Comparison of ENCODE assay signal across 8 cellular contexts in the genomic region with DNA sequence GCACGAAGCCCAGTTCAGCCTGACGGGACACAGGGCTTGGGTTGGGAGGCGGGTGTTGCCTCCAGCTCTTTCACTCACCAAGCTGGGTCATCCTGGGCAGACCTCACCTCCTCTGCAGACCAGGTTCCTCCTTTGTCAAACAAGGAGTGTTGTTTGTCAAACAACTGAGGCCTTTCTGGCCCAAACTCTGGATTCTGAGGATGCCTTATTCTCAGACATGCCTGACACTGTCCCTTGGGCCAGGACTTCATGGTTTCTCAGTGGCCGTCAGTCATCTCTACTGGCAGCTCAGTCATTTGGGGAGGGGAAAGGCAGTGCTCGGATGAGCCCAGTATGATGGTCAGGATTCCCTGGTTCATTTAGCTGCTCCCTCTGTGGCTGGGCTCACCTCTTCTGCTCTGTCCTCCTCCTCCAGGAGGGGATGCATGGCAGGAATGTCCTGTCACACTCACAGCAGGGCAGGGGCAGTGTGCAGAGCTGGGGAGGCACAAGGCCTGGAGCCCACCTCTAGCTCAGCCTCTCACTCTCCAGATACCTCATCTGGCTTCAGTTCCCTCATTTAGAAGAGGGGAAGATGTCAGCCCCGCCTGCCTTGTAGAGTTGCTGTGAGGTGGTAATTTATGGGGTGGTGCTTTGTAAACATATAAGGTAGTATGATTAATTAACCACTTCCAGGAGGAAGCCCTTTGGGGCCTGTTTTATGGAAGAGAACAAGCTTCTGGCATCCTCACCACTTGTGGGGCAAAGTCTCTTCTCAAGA. TPM values are rescaled to one million over a fixed set of nuclear protein-coding genes. Genes with fewer than 3 reads are reported as not detected.
A peak's percentile ranks its signal among the peaks of the same experiment; 100 is the strongest.
DNase-seq lines count a peak whose midpoint lies in the region; ATAC-seq and TF ChIP-seq lines count a peak whose summit lies in the region.

No MANE protein-coding gene starts in this region.

- intact Hi-C loops in CD14-positive monocyte (cut with micrococcal nuclease) = no loop called here
- intact Hi-C loops in natural killer cell (cut with micrococcal nuclease) = loop anchor here (1.0 to 10.0 kb wide), 3 partner anchors 17 to 1043 kb away; a partner anchor contains a TSS

- no peak for TF ChIP-seq CTCF in CD14-positive monocyte (IDR thresholded peaks at IDR 0.05)
- no peak for TF ChIP-seq CTCF in natural killer cell (IDR thresholded peaks at IDR 0.05)

- H3K4me3 Mint-ChIP-seq in CD14-positive monocyte = no peak overlapping the region
- no peak overlapping the region for H3K4me3 Mint-ChIP-seq in activated naive CD8-positive, alpha-beta T cell treated with anti-CD3 and anti-CD28 coated beads, Interleukin-2, amount 50 U/mL, for 24 hours
- peak overlapping the region; percentile 84 for H3K4me3 Mint-ChIP-seq in natural killer cell

- ATAC-seq in activated naive CD8-positive, alpha-beta T cell treated with anti-CD3 and anti-CD28 coated beads, Interleukin-2, amount 50 U/mL, for 24 hours = no peak
- ATAC-seq in natural killer cell (peak; percentile 9 to 31 (median 11)), GM18867 (IDR thresholded peaks at IDR 0.05; ENCODE audit: unreplicated experiment) (no peak)

- H3K36me3 Mint-ChIP-seq in CD14-positive monocyte (peaks cover 4 to 30% of the 10 kb centered on the region in 2 donors), natural killer cell (peaks cover 18% of the 10 kb centered on the region)
- peaks cover 77% of the 10 kb centered on the region for H3K36me3 Mint-ChIP-seq in activated naive CD8-positive, alpha-beta T cell treated with anti-CD3 and anti-CD28 coated beads, Interleukin-2, amount 50 U/mL, for 24 hours (ENCODE audit: low read depth)

- H3K4me1 Mint-ChIP-seq in CD14-positive monocyte = peaks cover 90% of the 10 kb centered on the region
- H3K4me1 Mint-ChIP-seq in activated naive CD8-positive, alpha-beta T cell treated with anti-CD3 and anti-CD28 coated beads, Interleukin-2, amount 50 U/mL, for 24 hours = peaks cover 100% of the 10 kb centered on the region
- H3K4me1 Mint-ChIP-seq in natural killer cell = peaks cover 90 to 94% of the 10 kb centered on the region in 2 donors

- H3K27ac Mint-ChIP-seq in CD14-positive monocyte (peak overlapping the region; percentile 87 to 97 (median 92)), natural killer cell (peak overlapping the region; percentile 96 to 98)
- H3K27ac Mint-ChIP-seq in activated naive CD8-positive, alpha-beta T cell treated with anti-CD3 and anti-CD28 coated beads, Interleukin-2, amount 50 U/mL, for 24 hours = peak overlapping the region; percentile 89

- peaks cover 0 to 10% (median 2%) of the 10 kb centered on the region in 3 donors for H3K27me3 Mint-ChIP-seq in CD14-positive monocyte (ENCODE audit: low read depth in 3 of 3)
- no peaks in the 10 kb centered on the region for H3K27me3 Mint-ChIP-seq in activated naive CD8-positive, alpha-beta T cell treated with anti-CD3 and anti-CD28 coated beads, Interleukin-2, amount 50 U/mL, for 24 hours
- no peaks in the 10 kb centered on the region for H3K27me3 Mint-ChIP-seq in natural killer cell (ENCODE audit: low read depth in 2 of 2)

- DNase-seq in CD14-positive monocyte (ENCODE audit: low spot score) (peak; percentile 64), LHCN-M2 (ENCODE audit: low read depth) (peak; percentile 39), natural killer cell (no peak), putamen (ENCODE audit: low spot score) (no peak), NCI-H146 treated with DMSO at 0.1 percent for 48 hours (lab: John Stamatoyannopoulos, UW; ENCODE audit: unreplicated experiment) (no peak), HuH-7.5 (ENCODE audit: low spot score) (no peak)
- no peak for DNase-seq in activated naive CD8-positive, alpha-beta T cell treated with anti-CD3 and anti-CD28 coated beads, Interleukin-2, amount 50 U/mL, for 24 hours

- H3K9me3 Mint-ChIP-seq in CD14-positive monocyte = peaks cover 0 to 3% (median 0%) of the 10 kb centered on the region in 7 donors
- H3K9me3 Mint-ChIP-seq in activated naive CD8-positive, alpha-beta T cell treated with anti-CD3 and anti-CD28 coated beads, Interleukin-2, amount 50 U/mL, for 24 hours = no peaks in the 10 kb centered on the region
- H3K9me3 Mint-ChIP-seq in natural killer cell = no peaks in the 10 kb centered on the region

RNA-seq across cellular contexts. Expression of a gene that starts 20.7 kb away (rescaled TPM):
- under 1 TPM; 0.56 to 0.71 TPM for polyA plus RNA-seq in CD14-positive monocyte
- total RNA-seq in LHCN-M2 (2014; rRNA removed) = 244 and 317 TPM in 2 replicates
- polyA plus RNA-seq in LHCN-M2 (2012) = 157 TPM
- 100 to 1,000 TPM in 1 of 3 donors, 10 to 100 TPM in 2; 94.7 to 143 (median 95.1) TPM for total RNA-seq in natural killer cell

Comparison
In these comparisons a context has a peak if more than half of its experiments do, and no peak if none do; other contexts are left out.
1. DNase-seq: peak in CD14-positive monocyte (single experiment) and LHCN-M2 (single experiment); none in activated naive CD8-positive, alpha-beta T cell treated with anti-CD3 and anti-CD28 coated beads, Interleukin-2, amount 50 U/mL, for 24 hours (single experiment), natural killer cell (single experiment), putamen (single experiment), NCI-H146 treated with DMSO at 0.1 percent for 48 hours (single experiment) and HuH-7.5 (single experiment).
2. ATAC-seq: peak in natural killer cell (3 of 3); none in activated naive CD8-positive, alpha-beta T cell treated with anti-CD3 and anti-CD28 coated beads, Interleukin-2, amount 50 U/mL, for 24 hours (single experiment) and GM18867 (single experiment).
3. Peak in every context shown above with its lines, with median percentiles within 50 percentile points of each other: H3K27ac Mint-ChIP-seq.